Comparison of ENCODE assay signal across 11 cellular contexts in genomic region chr7:132145466-132145865, GRCh38.
A peak's percentile ranks its signal among the peaks of the same experiment; 100 is the strongest.
DNase-seq lines count a peak whose midpoint lies in the region; ATAC-seq and TF ChIP-seq lines count a peak whose summit lies in the region.
"Had no signal": no experiment of that assay in that cellular context is flagged by ENCODE, and none has a peak within 500 bp of the region (broad histone marks: within the 10 kb centered on the region; RNA-seq: fewer than 3 reads in every experiment).

No MANE protein-coding gene starts in this region.

- H3K27me3 Mint-ChIP-seq in T-cell = peaks cover 0 to 3% of the 10 kb centered on the region in 2 donors

- no peaks in the 10 kb centered on the region for H4K20me1 ChIP-seq in Karpas-422 (ENCODE audit: insufficient read depth, low read depth, low read length)

- DNase-seq in AG09309 (ENCODE audit: low read depth) (peak; percentile 71), NCI-H446 treated with DMSO at 0.1 percent for 48 hours (lab: John Stamatoyannopoulos, UW) (peak; percentile 94), dermis microvascular lymphatic vessel endothelial cell (ENCODE audit: low read depth in 2 of 2) (peak; percentile 11 to 94), lung microvascular endothelial cell (ENCODE audit: low read depth in 2 of 2) (peak; percentile 71 to 93), Karpas-422 (no peak), T-cell (no peak), activated gamma-delta T cell treated with Interleukin-2 at 50 U/mL for 16 hours (no peak)
- DNase-seq in stimulated activated CD4-positive, alpha-beta T cell treated with anti-CD3 and anti-CD28 coated beads, Interleukin-2, amount 100 ng/mL, for 24 hours = no peak
- DNase-seq: CD8-positive, alpha-beta T cell; Peyer's patch had no signal

- H2AFZ ChIP-seq in Karpas-422 (ENCODE audit: low read length) = no peak overlapping the region

- H3K27ac Mint-ChIP-seq in T-cell = no peak overlapping the region
- H3K27ac Mint-ChIP-seq: CD8-positive, alpha-beta T cell had no signal

- no peaks in the 10 kb centered on the region for H3K9me3 Mint-ChIP-seq in T-cell
- H3K9me3 Mint-ChIP-seq: CD8-positive, alpha-beta T cell had no signal

- peaks cover 30% of the 10 kb centered on the region for H3K4me1 ChIP-seq in Karpas-422 (ENCODE audit: low read length)
- H3K4me1 ChIP-seq: Peyer's patch had no signal

- CTCF ChIA-PET in T-cell (lab: Charles Lee) = no interaction called here

- H3K36me3 Mint-ChIP-seq in T-cell = no peaks in the 10 kb centered on the region
- H3K36me3 Mint-ChIP-seq: CD8-positive, alpha-beta T cell had no signal

- H3K9me2 ChIP-seq in Karpas-422 (replicated peaks; ENCODE audit: insufficient read depth, low read length) = no peaks in the 10 kb centered on the region

- H3K9me3 ChIP-seq in Karpas-422 (ENCODE audit: low read length) = no peaks in the 10 kb centered on the region
- H3K9me3 ChIP-seq: Peyer's patch had no signal

- H3K9ac ChIP-seq in Karpas-422 (ENCODE audit: low read length) = no peak overlapping the region

- H3K4me3 ChIP-seq in AG09309 (ENCODE audit: control insufficient read depth, low read depth, low read length) (no peak overlapping the region), Karpas-422 (ENCODE audit: low read length) (no peak overlapping the region)
- H3K4me3 ChIP-seq: Peyer's patch had no signal

- H3K4me2 ChIP-seq in Karpas-422 (ENCODE audit: low read depth, low read length, poor library complexity, severe bottlenecking) = no peak overlapping the region

- H3K27ac ChIP-seq in Karpas-422 (ENCODE audit: low read length) = no peak overlapping the region
- H3K27ac ChIP-seq: HL-60, Peyer's patch had no signal

- TF ChIP-seq CTCF in AG09309 (IDR thresholded peaks at IDR 0.05; ENCODE audit: control insufficient read depth, insufficient read depth, low read depth, low read length, missing control alignments) = peak; percentile 28

- H3K36me3 ChIP-seq in Karpas-422 (ENCODE audit: insufficient read depth, low read length) = no peaks in the 10 kb centered on the region
- H3K36me3 ChIP-seq: Peyer's patch had no signal

- no peak overlapping the region for H3K4me3 Mint-ChIP-seq in T-cell
- H3K4me3 Mint-ChIP-seq: CD8-positive, alpha-beta T cell had no signal

- no peaks in the 10 kb centered on the region for H3K79me2 ChIP-seq in Karpas-422 (ENCODE audit: low read length)

- H3K27me3 ChIP-seq in Karpas-422 (ENCODE audit: low read length) = 0 out of 2 replicates have a peak, but pooled peaks cover 3% of the 10 kb centered on the region
- H3K27me3 ChIP-seq: Peyer's patch had no signal

- ATAC-seq in T-cell (replicated peaks in 1 of 4) = no peak
- ATAC-seq: CD8-positive, alpha-beta T cell had no signal

- no peaks in the 10 kb centered on the region for H3K4me1 Mint-ChIP-seq in T-cell

- POLR2A ChIA-PET in T-cell (lab: Charles Lee) = no interaction called here

Comparison
In these comparisons a context has a peak if more than half of its experiments do, and no peak if none do; other contexts are left out.
1. DNase-seq: peak in AG09309 (single experiment), NCI-H446 treated with DMSO at 0.1 percent for 48 hours (single experiment), dermis microvascular lymphatic vessel endothelial cell (2 of 2) and lung microvascular endothelial cell (2 of 2); none in Karpas-422 (single experiment), T-cell (0 of 34), stimulated activated CD4-positive, alpha-beta T cell treated with anti-CD3 and anti-CD28 coated beads, Interleukin-2, amount 100 ng/mL, for 24 hours (0 of 2) and activated gamma-delta T cell treated with Interleukin-2 at 50 U/mL for 16 hours (single experiment).